Comparison of ENCODE assay signal across 17 cellular contexts in genomic region chr1:81225769-81226602, GRCh38.
DNase-seq lines count a peak whose midpoint lies in the region; ATAC-seq and TF ChIP-seq lines count a peak whose summit lies in the region.
"Had no signal": no experiment of that assay in that cellular context is flagged by ENCODE, and none has a peak within 500 bp of the region (broad histone marks: within the 10 kb centered on the region; RNA-seq: fewer than 3 reads in every experiment).

No MANE protein-coding gene starts in this region.

- TF ChIP-seq CTCF in GM12864 (IDR thresholded peaks at IDR 0.05; ENCODE audit: low read depth, low read length, missing control alignments): no peak

- DNase-seq in GM12864 (ENCODE audit: low read depth): peak; percentile 64
- DNase-seq in dedifferentiated amniotic fluid mesenchymal stem cell (ENCODE audit: extremely low spot score): no peak
- no peak for DNase-seq in DMS 273 treated with DMSO at 0.1 percent for 48 hours (lab: John Stamatoyannopoulos, UW)
- no peak for DNase-seq in NCI-H2227 treated with DMSO at 0.1 percent for 48 hours (lab: John Stamatoyannopoulos, UW)
- no peak for DNase-seq in NCI-H2029 treated with DMSO at 0.1 percent for 48 hours (lab: John Stamatoyannopoulos, UW)
- DNase-seq: activated CD4-positive, CD25-positive, alpha-beta regulatory T cell; activated naive CD4-positive, alpha-beta T cell; COR-L47; dermis blood vessel endothelial cell; heart right ventricle; midbrain; NCI-H187 treated with DMSO at 0.1 percent for 48 hours; stimulated activated naive B cell treated with anti-CD40 and anti-IgM and Interleukin-4, amounts not matched to agents 10 μg/mL and 1 μg/mL and 100 μg/mL, for 72 hours had no signal

- H3K4me3 ChIP-seq in GM12864 (ENCODE audit: low read depth, low read length): no peak overlapping the region
- H3K4me3 ChIP-seq: heart right ventricle, skin epidermis had no signal

- ATAC-seq in GM19035 (IDR thresholded peaks at IDR 0.05; ENCODE audit: unreplicated experiment): peak; percentile 92
- peak; percentile 64 for ATAC-seq in HG02763 (IDR thresholded peaks at IDR 0.05; ENCODE audit: unreplicated experiment)
- peak; percentile 93 for ATAC-seq in HG03469 (IDR thresholded peaks at IDR 0.05; ENCODE audit: unreplicated experiment)
- ATAC-seq: stimulated activated naive B cell treated with anti-CD40 and anti-IgM and Interleukin-4, amounts not matched to agents 10 μg/mL and 1 μg/mL and 100 μg/mL, for 72 hours had no signal
